8 cellular contexts compared by ENCODE assay signal in genomic region chr7:1115863-1116183, GRCh38. TPM values are rescaled to one million over a fixed set of nuclear protein-coding genes. Genes with fewer than 3 reads are reported as not detected.
DNase-seq lines count a peak whose midpoint lies in the region; ATAC-seq, FAIRE-seq and TF ChIP-seq lines count a peak whose summit lies in the region.
"Not testable (repeated sequence)": the region's sequence is repeated elsewhere in the genome, so short reads cannot be mapped to it uniquely, and the experiment has no call there.
"Had no signal": no experiment of that assay in that cellular context is flagged by ENCODE, and none has a peak within 500 bp of the region (broad histone marks: within the 10 kb centered on the region; RNA-seq: fewer than 3 reads in every experiment).

No MANE protein-coding gene starts in this region.

- H3K4me3 ChIP-seq in astrocyte (ENCODE audit: insufficient read depth, low read depth, low read length); kidney (ENCODE audit: low read length in 2 of 2): not testable (repeated sequence)

- H3K36me3 ChIP-seq in astrocyte (ENCODE audit: insufficient read depth, low read length); kidney (ENCODE audit: control insufficient read depth in 1 of 2, insufficient read depth in 2 of 2, low read length in 2 of 2): not testable (repeated sequence)

- peaks cover 15% of the 10 kb centered on the region for H3K4me1 Mint-ChIP-seq in activated CD8-positive, alpha-beta T cell treated with anti-CD3 and anti-CD28 coated beads for 36 hours (ENCODE audit: low read depth)
- peaks cover 17% of the 10 kb centered on the region for H3K4me1 Mint-ChIP-seq in activated T-helper 1 cell treated with anti-CD3 and anti-CD28 coated beads, Interleukin-12 subunit alpha, Interleukin-12 subunit beta, Interleukin-2, Interleukin-4 antibody, amounts not matched to agents 30 ng/mL and 10 ng/mL and 1 ng/mL, durations not matched to agents 14 hours and 24 hours and 36 hours (ENCODE audit: low read depth)
- H3K4me1 Mint-ChIP-seq in astrocyte (ENCODE audit: low read depth, unreplicated experiment); endothelial cell (ENCODE audit: unreplicated experiment): not testable (repeated sequence)

- peaks cover 59% of the 10 kb centered on the region for H4K20me1 ChIP-seq in astrocyte (ENCODE audit: insufficient read depth, low read length)

- H3K27me3 ChIP-seq in astrocyte (ENCODE audit: insufficient read depth, low read length), result not testable (repeated sequence)

- peaks cover 15% of the 10 kb centered on the region for H3K36me3 Mint-ChIP-seq in activated CD8-positive, alpha-beta T cell treated with anti-CD3 and anti-CD28 coated beads for 36 hours (ENCODE audit: low read depth)
- not testable (repeated sequence) for H3K36me3 Mint-ChIP-seq in activated T-helper 1 cell treated with anti-CD3 and anti-CD28 coated beads, Interleukin-12 subunit alpha, Interleukin-12 subunit beta, Interleukin-2, Interleukin-4 antibody, amounts not matched to agents 30 ng/mL and 10 ng/mL and 1 ng/mL, durations not matched to agents 14 hours and 24 hours and 36 hours (ENCODE audit: low read depth)
- H3K36me3 Mint-ChIP-seq in astrocyte (ENCODE audit: low read depth, unreplicated experiment) (peaks cover 24% of the 10 kb centered on the region), endothelial cell (ENCODE audit: low read depth, unreplicated experiment) (peaks cover 24% of the 10 kb centered on the region)

- H3K4me2 ChIP-seq in astrocyte (ENCODE audit: low read length), result not testable (repeated sequence)

- not testable (repeated sequence) for H3K79me2 ChIP-seq in astrocyte (ENCODE audit: insufficient read depth, low read length)

- TF ChIP-seq CTCF in activated CD8-positive, alpha-beta T cell treated with anti-CD3 and anti-CD28 coated beads for 36 hours (IDR thresholded peaks at IDR 0.05); astrocyte (IDR thresholded peaks at IDR 0.05; ENCODE audit: insufficient read depth, low read depth, low read length); endothelial cell (IDR thresholded peaks at IDR 0.05; ENCODE audit: unreplicated experiment); kidney (IDR thresholded peaks at IDR 0.05; ENCODE audit: borderline replicate concordance, extremely low read depth, insufficient read depth): not testable (repeated sequence)

- not testable (repeated sequence) for H2AFZ ChIP-seq in astrocyte (ENCODE audit: low read depth, low read length)

- not testable (repeated sequence) for H3K9me3 Mint-ChIP-seq in activated CD8-positive, alpha-beta T cell treated with anti-CD3 and anti-CD28 coated beads for 36 hours; activated T-helper 1 cell treated with anti-CD3 and anti-CD28 coated beads, Interleukin-12 subunit alpha, Interleukin-12 subunit beta, Interleukin-2, Interleukin-4 antibody, amounts not matched to agents 30 ng/mL and 10 ng/mL and 1 ng/mL, durations not matched to agents 14 hours and 24 hours and 36 hours; astrocyte (ENCODE audit: unreplicated experiment); endothelial cell (ENCODE audit: unreplicated experiment)

- CTCF ChIA-PET in activated CD8-positive, alpha-beta T cell treated with anti-CD3 and anti-CD28 coated beads for 36 hours (lab: Charles Lee), result not testable (repeated sequence)

- H3K9ac ChIP-seq in astrocyte (ENCODE audit: low read length); kidney (ENCODE audit: low read length in 2 of 2): not testable (repeated sequence)

- not testable (repeated sequence) for ATAC-seq in activated CD8-positive, alpha-beta T cell treated with anti-CD3 and anti-CD28 coated beads for 36 hours

- FAIRE-seq in HTR-8/SVneo (lab: Jason Lieb, UNC), result peak; percentile 48
- not testable (repeated sequence) for FAIRE-seq in astrocyte (lab: Jason Lieb, UNC); kidney (lab: Jason Lieb, UNC)

- not testable (repeated sequence) for H3K9me3 ChIP-seq in astrocyte (ENCODE audit: insufficient read depth, low read depth, low read length); kidney (ENCODE audit: control insufficient read depth in 1 of 2, low read length in 2 of 2)

- not testable (repeated sequence) for H3K27me3 Mint-ChIP-seq in activated CD8-positive, alpha-beta T cell treated with anti-CD3 and anti-CD28 coated beads for 36 hours; activated T-helper 1 cell treated with anti-CD3 and anti-CD28 coated beads, Interleukin-12 subunit alpha, Interleukin-12 subunit beta, Interleukin-2, Interleukin-4 antibody, amounts not matched to agents 30 ng/mL and 10 ng/mL and 1 ng/mL, durations not matched to agents 14 hours and 24 hours and 36 hours (ENCODE audit: insufficient read depth); astrocyte (ENCODE audit: low read depth, unreplicated experiment)
- peaks cover 14% of the 10 kb centered on the region for H3K27me3 Mint-ChIP-seq in endothelial cell (ENCODE audit: unreplicated experiment)

- intact Hi-C loops in activated CD8-positive, alpha-beta T cell treated with anti-CD3 and anti-CD28 coated beads for 36 hours (cut with micrococcal nuclease); activated T-helper 1 cell treated with anti-CD3 and anti-CD28 coated beads, Interleukin-12 subunit alpha, Interleukin-12 subunit beta, Interleukin-2, Interleukin-4 antibody, amounts not matched to agents 30 ng/mL and 10 ng/mL and 1 ng/mL, durations not matched to agents 14 hours and 24 hours and 36 hours (cut with micrococcal nuclease); kidney (cut with DNase I): not testable (repeated sequence)

- H3K27ac ChIP-seq in astrocyte (ENCODE audit: low read depth, low read length); kidney (ENCODE audit: low read depth in 2 of 2, low read length in 2 of 2): not testable (repeated sequence)

- peaks cover 10% of the 10 kb centered on the region for H3K4me1 ChIP-seq in astrocyte (ENCODE audit: insufficient read depth, low read length)
- H3K4me1 ChIP-seq in kidney (ENCODE audit: control insufficient read depth in 1 of 2, insufficient read depth in 1 of 2, low read depth in 1 of 2, low read length in 2 of 2), result not testable (repeated sequence)

- H3K27ac Mint-ChIP-seq in activated CD8-positive, alpha-beta T cell treated with anti-CD3 and anti-CD28 coated beads for 36 hours; endothelial cell (ENCODE audit: unreplicated experiment): not testable (repeated sequence)
- H3K27ac Mint-ChIP-seq in activated T-helper 1 cell treated with anti-CD3 and anti-CD28 coated beads, Interleukin-12 subunit alpha, Interleukin-12 subunit beta, Interleukin-2, Interleukin-4 antibody, amounts not matched to agents 30 ng/mL and 10 ng/mL and 1 ng/mL, durations not matched to agents 14 hours and 24 hours and 36 hours, result peak overlapping the region; percentile 85
- H3K27ac Mint-ChIP-seq in astrocyte (ENCODE audit: unreplicated experiment), result peak overlapping the region; percentile 34

- DNase-seq in HTR-8/SVneo (ENCODE audit: insufficient read length, low spot score); activated T-helper 1 cell treated with anti-CD3 and anti-CD28 coated beads, Interleukin-12 subunit alpha, Interleukin-12 subunit beta, Interleukin-2, Interleukin-4 antibody, amounts not matched to agents 30 ng/mL and 10 ng/mL and 1 ng/mL, durations not matched to agents 14 hours and 24 hours and 36 hours (ENCODE audit: low spot score); astrocyte (ENCODE audit: low read depth); endothelial cell (ENCODE audit: low spot score): not testable (repeated sequence)
- peak; percentile 47 for DNase-seq in activated CD8-positive, alpha-beta T cell treated with anti-CD3 and anti-CD28 coated beads for 36 hours
- peak; percentile 12 for DNase-seq in kidney
- peak; percentile 47 for DNase-seq in stimulated activated CD4-positive, alpha-beta T cell treated with anti-CD3 and anti-CD28 coated beads, Interleukin-1b, Interleukin-23, amount 100 ng/mL, for 48 hours

- peak overlapping the region; percentile 17 for H3K4me3 Mint-ChIP-seq in activated CD8-positive, alpha-beta T cell treated with anti-CD3 and anti-CD28 coated beads for 36 hours
- not testable (repeated sequence) for H3K4me3 Mint-ChIP-seq in activated T-helper 1 cell treated with anti-CD3 and anti-CD28 coated beads, Interleukin-12 subunit alpha, Interleukin-12 subunit beta, Interleukin-2, Interleukin-4 antibody, amounts not matched to agents 30 ng/mL and 10 ng/mL and 1 ng/mL, durations not matched to agents 14 hours and 24 hours and 36 hours; astrocyte (ENCODE audit: unreplicated experiment)
- peak overlapping the region; percentile 71 for H3K4me3 Mint-ChIP-seq in endothelial cell (ENCODE audit: unreplicated experiment)

- POLR2A ChIA-PET in activated CD8-positive, alpha-beta T cell treated with anti-CD3 and anti-CD28 coated beads for 36 hours (lab: Charles Lee), result interaction anchor here (1.0 kb wide), 1 partner anchor 22 kb away, joined by 4 read pairs; no protein-coding TSS in a partner anchor

RNA-seq across cellular contexts. Expression of gene GPER1, which starts 27.9 kb away (rescaled TPM):
- total RNA-seq in activated CD8-positive, alpha-beta T cell treated with anti-CD3 and anti-CD28 coated beads for 36 hours, result under 1 TPM; 0.16 to 0.18 TPM
- total RNA-seq in activated T-helper 1 cell treated with anti-CD3 and anti-CD28 coated beads, Interleukin-12 subunit alpha, Interleukin-12 subunit beta, Interleukin-2, Interleukin-4 antibody, amounts not matched to agents 30 ng/mL and 10 ng/mL and 1 ng/mL, durations not matched to agents 14 hours and 24 hours and 36 hours, result not detected in 2 replicates
- total RNA-seq in astrocyte (13.7 and 17.4 TPM in 2 replicates), endothelial cell (ENCODE audit: unreplicated experiment) (0.72 TPM), kidney (5.2 TPM)
- polyA plus RNA-seq in kidney (ENCODE audit: insufficient read depth, low read depth, low replicate concordance), result 4.8 TPM
- total RNA-seq: CD4-positive, alpha-beta T cell had no signal

RNA-seq across cellular contexts. Expression of gene ZFAND2A, which starts 44.2 kb away (rescaled TPM):
- 10 to 100 TPM; 22.1 to 23.5 TPM for total RNA-seq in activated CD8-positive, alpha-beta T cell treated with anti-CD3 and anti-CD28 coated beads for 36 hours
- 21.2 and 21.9 TPM in 2 replicates for total RNA-seq in activated T-helper 1 cell treated with anti-CD3 and anti-CD28 coated beads, Interleukin-12 subunit alpha, Interleukin-12 subunit beta, Interleukin-2, Interleukin-4 antibody, amounts not matched to agents 30 ng/mL and 10 ng/mL and 1 ng/mL, durations not matched to agents 14 hours and 24 hours and 36 hours
- total RNA-seq in astrocyte, result 40.1 and 45.5 TPM in 2 replicates
- 36.0 TPM for total RNA-seq in endothelial cell (ENCODE audit: unreplicated experiment)
- 21.9 TPM for total RNA-seq in kidney
- polyA plus RNA-seq in kidney (ENCODE audit: insufficient read depth, low read depth, low replicate concordance), result 27.6 TPM
